Comparison of ENCODE assay signal across 8 cellular contexts in genomic region chr3:196288141-196288460, GRCh38. TPM values are rescaled to one million over a fixed set of nuclear protein-coding genes. Genes with fewer than 3 reads are reported as not detected.
DNase-seq lines count a peak whose midpoint lies in the region; ATAC-seq and TF ChIP-seq lines count a peak whose summit lies in the region.

No MANE protein-coding gene starts in this region.

- intact Hi-C loops in MCF 10A (cut with micrococcal nuclease) (no loop called here), lower lobe of right lung (cut with DNase I) (no loop called here), upper lobe of right lung (cut with DNase I) (no loop called here)

- peak overlapping the region; percentile 100 for H3K4me3 Mint-ChIP-seq in MCF 10A (ENCODE audit: unreplicated experiment)

- H3K79me2 ChIP-seq in MM.1S (ENCODE audit: low read length): peaks cover 45% of the 10 kb centered on the region

- POLR2A ChIA-PET in MCF 10A (lab: Yijun Ruan, JAX): interaction anchor here (0.7 to 3.1 kb wide), 12 partner anchors 8 to 847 kb away, joined by 3 to 13 read pairs (median 4); partner anchors contain the start of genes DYNLT2B and UBXN7

- H3K27me3 ChIP-seq in MM.1S (replicated peaks; ENCODE audit: insufficient read depth, low read length) (no peaks in the 10 kb centered on the region), lower lobe of right lung (ENCODE audit: low read depth) (no peaks in the 10 kb centered on the region), upper lobe of right lung (no peaks in the 10 kb centered on the region)

- peaks cover 10% of the 10 kb centered on the region for H3F3A ChIP-seq in MM.1S (ENCODE audit: insufficient read depth, low read length)

- H3K27me3 Mint-ChIP-seq in MCF 10A (ENCODE audit: insufficient read depth, unreplicated experiment): no peaks in the 10 kb centered on the region

- TF ChIP-seq CTCF in MM.1S (IDR thresholded peaks at IDR 0.05; ENCODE audit: low read length) (no peak), MCF 10A (IDR thresholded peaks at IDR 0.05; ENCODE audit: unreplicated experiment) (no peak), lower lobe of right lung (IDR thresholded peaks at IDR 0.05) (no peak), upper lobe of right lung (IDR thresholded peaks at IDR 0.05) (no peak)

- peaks cover 26% of the 10 kb centered on the region for H3K4me1 Mint-ChIP-seq in MCF 10A (ENCODE audit: insufficient read depth, unreplicated experiment)

- peak overlapping the region; percentile 99 for H3K27ac Mint-ChIP-seq in MCF 10A (ENCODE audit: low read depth, unreplicated experiment)

- BruUV-seq in MCF 10A (replicated peaks; lab: Mats Ljungman, UMichigan): no TSS peak

- H2AFZ ChIP-seq in MM.1S (ENCODE audit: low read length): peak overlapping the region; percentile 91

- H3K4me3 ChIP-seq in MM.1S (ENCODE audit: low read length) (peak overlapping the region; percentile 83), lower lobe of right lung (peak overlapping the region; percentile 87), upper lobe of right lung (peak overlapping the region; percentile 79)

- no peaks in the 10 kb centered on the region for H4K20me1 ChIP-seq in MM.1S (ENCODE audit: insufficient read depth, low read length)

- no peaks in the 10 kb centered on the region for H3K9me2 ChIP-seq in MM.1S (replicated peaks; ENCODE audit: insufficient read depth, low read length)

- peaks cover 20% of the 10 kb centered on the region for H3K36me3 Mint-ChIP-seq in MCF 10A (ENCODE audit: insufficient read depth, unreplicated experiment)

- peak; percentile 57 for DNase-seq in NCI-H146 treated with DMSO at 0.1 percent for 48 hours (lab: John Stamatoyannopoulos, UW; ENCODE audit: unreplicated experiment)
- no peak for DNase-seq in NCI-H146 (lab: John Stamatoyannopoulos, UW)
- DNase-seq in MM.1S: no peak
- no peak for DNase-seq in MCF 10A (ENCODE audit: unreplicated experiment)
- DNase-seq in lower lobe of right lung: no peak
- no peak for DNase-seq in upper lobe of right lung
- DNase-seq in hippocampal formation (lab: John Stamatoyannopoulos, UW): no peak

- ATAC-seq in lower lobe of right lung (peak in 1 of 2 donors; percentile 28), upper lobe of right lung (no peak), GM21390 (IDR thresholded peaks at IDR 0.05; ENCODE audit: unreplicated experiment) (no peak)

- H3K9me3 ChIP-seq in MM.1S (replicated peaks; ENCODE audit: insufficient read depth, low read length) (no peaks in the 10 kb centered on the region), lower lobe of right lung (no peaks in the 10 kb centered on the region), upper lobe of right lung (no peaks in the 10 kb centered on the region)

- H3K27ac ChIP-seq in MM.1S (ENCODE audit: low read length) (peak overlapping the region; percentile 64; the same call in 1 of the 2 replicates), lower lobe of right lung (peak overlapping the region; percentile 93), upper lobe of right lung (peak overlapping the region; percentile 95)

- H3K9ac ChIP-seq in MM.1S (ENCODE audit: low read length): peak overlapping the region; percentile 84

- H3K4me1 ChIP-seq in MM.1S (ENCODE audit: low read length): 0 out of 2 replicates have a peak, but pooled peaks cover 9% of the 10 kb centered on the region
- peaks cover 37% of the 10 kb centered on the region for H3K4me1 ChIP-seq in lower lobe of right lung
- H3K4me1 ChIP-seq in upper lobe of right lung: peaks cover 21% of the 10 kb centered on the region

- H3K36me3 ChIP-seq in MM.1S (replicated peaks; ENCODE audit: insufficient read depth, low read length): no peaks in the 10 kb centered on the region
- peaks cover 1% of the 10 kb centered on the region for H3K36me3 ChIP-seq in lower lobe of right lung
- no peaks in the 10 kb centered on the region for H3K36me3 ChIP-seq in upper lobe of right lung

- CTCF ChIA-PET in MCF 10A (lab: Yijun Ruan, JAX): interaction anchor here (0.7 to 1.1 kb wide), 2 partner anchors 29 to 79 kb away, joined by 3 read pairs; no protein-coding TSS in a partner anchor

- no peaks in the 10 kb centered on the region for H3K9me3 Mint-ChIP-seq in MCF 10A (ENCODE audit: unreplicated experiment)

- peak overlapping the region; percentile 88 for H3K4me2 ChIP-seq in MM.1S (ENCODE audit: low read depth, low read length)

RNA-seq across cellular contexts. Expression of gene PCYT1A, which starts 0.6 kb away (rescaled TPM):
- total RNA-seq in MCF 10A (2022) (64.5 and 78.1 TPM in 2 replicates), lower lobe of right lung (56.1 TPM), upper lobe of right lung (58.4 TPM)

RNA-seq across cellular contexts. Expression of gene DYNLT2B, which starts 29.9 kb away (rescaled TPM):
- total RNA-seq in MCF 10A (2022): 22.3 and 23.5 TPM in 2 replicates
- total RNA-seq in lower lobe of right lung: 6.1 TPM
- 2.6 TPM for total RNA-seq in upper lobe of right lung

RNA-seq across cellular contexts. Expression of gene TM4SF19, which starts 50.1 kb away (rescaled TPM):
- total RNA-seq in MCF 10A (2022) (2.4 and 7.3 TPM in 2 replicates), lower lobe of right lung (4.3 TPM), upper lobe of right lung (22.4 TPM)
